Comparison of ENCODE assay signal across 22 cellular contexts in the genomic region with DNA sequence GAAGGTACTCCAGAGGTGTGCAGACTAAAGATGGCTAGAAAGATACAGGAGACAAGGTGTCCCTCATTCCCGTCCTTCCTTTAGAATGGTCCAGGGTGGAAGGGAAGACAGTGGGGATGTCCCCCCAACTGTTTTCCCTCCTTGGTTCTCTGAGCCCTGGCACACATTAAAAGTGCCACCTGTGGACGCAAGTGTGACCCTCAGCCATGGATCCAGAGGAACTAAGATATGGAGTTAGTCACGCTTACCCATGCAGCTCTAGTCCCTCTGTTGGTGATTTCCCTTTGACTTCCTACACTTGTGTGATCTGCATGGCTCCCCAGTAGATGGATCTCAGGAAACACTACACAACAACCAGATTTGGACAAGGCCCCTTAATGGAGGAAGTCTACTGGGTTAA.
A peak's percentile ranks its signal among the peaks of the same experiment; 100 is the strongest.
DNase-seq lines count a peak whose midpoint lies in the region; ATAC-seq, FAIRE-seq and TF ChIP-seq lines count a peak whose summit lies in the region.
"Had no signal": no experiment of that assay in that cellular context is flagged by ENCODE, and none has a peak within 500 bp of the region (broad histone marks: within the 10 kb centered on the region; RNA-seq: fewer than 3 reads in every experiment).

No MANE protein-coding gene starts in this region.

- no peak overlapping the region for H3K4ac ChIP-seq in H1 (replicated peaks; ENCODE audit: insufficient read length, low read depth, low read length)

- H4K8ac ChIP-seq in H1 (ENCODE audit: extremely low read depth, insufficient read depth, low read length): no peak overlapping the region

- no peak overlapping the region for H3K4me2 ChIP-seq in GM23338
- H3K4me2 ChIP-seq in OCI-LY7 (ENCODE audit: low read length): no peak overlapping the region
- no peak overlapping the region for H3K4me2 ChIP-seq in H1 (ENCODE audit: insufficient read depth in 1 of 2, low read depth in 2 of 2, low read length in 2 of 2)

- H4K5ac ChIP-seq in H1 (ENCODE audit: insufficient read length, low read depth, low read length): no peak overlapping the region

- no peak overlapping the region for H3K18ac ChIP-seq in H1 (ENCODE audit: extremely low read depth, low read length)

- H3K27ac ChIP-seq in GM23338 (ENCODE audit: low read depth) (no peak overlapping the region), OCI-LY7 (ENCODE audit: low read depth, low read length, poor library complexity, severe bottlenecking) (no peak overlapping the region), H1 (ENCODE audit: low read depth, low read length) (no peak overlapping the region)
- H3K27ac ChIP-seq: coronary artery, lower lobe of right lung, right atrium auricular region had no signal

- H3K4me3 ChIP-seq in GM23338 (no peak overlapping the region), OCI-LY7 (ENCODE audit: low read depth, low read length, poor library complexity, severe bottlenecking) (no peak overlapping the region), H1 (ENCODE audit: extremely low read depth in 1 of 4, insufficient read depth in 2 of 4, low read depth in 3 of 4, low read length in 4 of 4) (no peak overlapping the region)
- H3K4me3 ChIP-seq: coronary artery, lower lobe of right lung, right atrium auricular region had no signal

- no peak overlapping the region for H3K4me3 Mint-ChIP-seq in GM23338
- H3K4me3 Mint-ChIP-seq: activated CD8-positive, alpha-beta T cell treated with anti-CD3 and anti-CD28 coated beads for 36 hours; activated naive CD4-positive, alpha-beta T cell treated with anti-CD3 and anti-CD28 coated beads, Interleukin-2, amount 50 U/mL, for 24 hours; activated T-cell treated with anti-CD3 and anti-CD28 coated beads, Interleukin-2, amount 50 U/mL, for 24 hours; brain; T-helper 2 cell treated with Interferon-gamma antibody and Interleukin-4, amounts not matched to agents 5 μg/mL and 100 μg/mL, for 36 hours had no signal

- no peak for TF ChIP-seq POLR2A in H1 (IDR thresholded peaks at IDR 0.05; ENCODE audit: control extremely low read depth in 1 of 2, low read depth in 2 of 2, low read length in 2 of 2)

- WGBS in H1 (ENCODE audit: extremely low coverage in 1 of 2, insufficient coverage in 1 of 2, insufficient read length in 1 of 2, insufficient replicate concordance in 2 of 2, low coverage in 1 of 2, low lambda C conversion rate in 2 of 2, missing lambda C conversion rate in 1 of 2), 2 experiments: 73% methylated on average over 3 of the region's 3 CpGs; no CpG with 5 or more reads in 1 of the 2 experiments

- TF ChIP-seq EP300 in H1 (IDR thresholded peaks at IDR 0.05; ENCODE audit: borderline replicate concordance in 1 of 2, low read depth in 2 of 2, low read length in 2 of 2): no peak

- H3K9me2 ChIP-seq in GM23338 (ENCODE audit: insufficient read depth) (0 out of 2 replicates have a peak, but pooled peaks cover 5% of the 10 kb centered on the region), OCI-LY7 (ENCODE audit: insufficient read depth, low read length) (no peaks in the 10 kb centered on the region)

- no peak overlapping the region for H2BK120ac ChIP-seq in H1 (replicated peaks; ENCODE audit: low read depth, low read length)

- no TSS peak for BruUV-seq in OCI-LY7 (replicated peaks; lab: Mats Ljungman, UMichigan)

- no peak for TF ChIP-seq CTCF in GM23338 (conservative IDR thresholded peaks at IDR 0.05; ENCODE audit: low read depth in 2 of 2)
- no peak for TF ChIP-seq CTCF in OCI-LY7 (conservative IDR thresholded peaks at IDR 0.05; ENCODE audit: low read length)
- TF ChIP-seq CTCF in H1 (IDR thresholded peaks at IDR 0.05; ENCODE audit: control extremely low read depth in 1 of 3, insufficient read depth in 1 of 3, low read depth in 1 of 3, low read length in 3 of 3): no peak

- H3K36me3 ChIP-seq in GM23338 (ENCODE audit: insufficient read depth): peaks cover 9% of the 10 kb centered on the region; the same call in 1 of the 2 replicates
- H3K36me3 ChIP-seq in OCI-LY7 (ENCODE audit: insufficient read depth, low read length): no peaks in the 10 kb centered on the region
- peaks cover 0 to 4% (median 0%) of the 10 kb centered on the region in 4 experiments; a peak in 1 of 8 replicates for H3K36me3 ChIP-seq in H1 (ENCODE audit: control insufficient read depth in 2 of 4, insufficient read depth in 4 of 4, low read length in 3 of 4)
- H3K36me3 ChIP-seq: lower lobe of right lung, right atrium auricular region had no signal

- no peak overlapping the region for H2BK5ac ChIP-seq in H1 (ENCODE audit: low read depth, low read length)

- POLR2A ChIA-PET in OCI-LY7 (lab: Charles Lee): interaction anchor here (0.6 to 1.9 kb wide), 2 partner anchors 10 to 158 kb away, joined by 3 to 5 read pairs; no protein-coding TSS in a partner anchor
- POLR2A ChIA-PET in H1 (lab: Charles Lee; ENCODE audit: partially characterized antibody): no interaction called here

- H3K14ac ChIP-seq in H1 (ENCODE audit: insufficient read length): no peak overlapping the region

- no peak overlapping the region for H3K27ac Mint-ChIP-seq in GM23338
- H3K27ac Mint-ChIP-seq: activated CD8-positive, alpha-beta T cell treated with anti-CD3 and anti-CD28 coated beads for 36 hours; activated naive CD4-positive, alpha-beta T cell treated with anti-CD3 and anti-CD28 coated beads, Interleukin-2, amount 50 U/mL, for 24 hours; activated T-cell treated with anti-CD3 and anti-CD28 coated beads, Interleukin-2, amount 50 U/mL, for 24 hours; brain; CD4-positive, alpha-beta memory T cell; T-helper 2 cell treated with Interferon-gamma antibody and Interleukin-4, amounts not matched to agents 5 μg/mL and 100 μg/mL, for 36 hours had no signal

- H3K79me2 ChIP-seq in GM23338 (replicated peaks; ENCODE audit: insufficient read depth): no peaks in the 10 kb centered on the region
- no peaks in the 10 kb centered on the region for H3K79me2 ChIP-seq in OCI-LY7 (ENCODE audit: insufficient read depth, low read depth, low read length)
- no peaks in the 10 kb centered on the region for H3K79me2 ChIP-seq in H1 (ENCODE audit: control insufficient read depth in 1 of 2, insufficient read depth in 2 of 2, low read length in 2 of 2)

- no peaks in the 10 kb centered on the region for H3K27me3 ChIP-seq in GM23338 (ENCODE audit: insufficient read depth)
- H3K27me3 ChIP-seq in H1 (replicated peaks in 1 of 4; ENCODE audit: control insufficient read depth in 3 of 4, extremely low read depth in 1 of 4, insufficient read depth in 3 of 4, low read length in 3 of 4): no peaks in the 10 kb centered on the region
- H3K27me3 ChIP-seq: right atrium auricular region had no signal

- no peaks in the 10 kb centered on the region for H4K20me1 ChIP-seq in GM23338 (replicated peaks; ENCODE audit: insufficient read depth)
- no peaks in the 10 kb centered on the region for H4K20me1 ChIP-seq in OCI-LY7 (ENCODE audit: insufficient read depth, low read length)
- no peaks in the 10 kb centered on the region for H4K20me1 ChIP-seq in H1 (replicated peaks in 1 of 2; ENCODE audit: control insufficient read depth in 1 of 2, insufficient read depth in 2 of 2, low read length in 2 of 2)

- H3K27me3 Mint-ChIP-seq in GM23338 (ENCODE audit: insufficient read depth, low read depth, poor library complexity): peaks cover 7% of the 10 kb centered on the region
- H3K27me3 Mint-ChIP-seq: activated CD8-positive, alpha-beta T cell treated with anti-CD3 and anti-CD28 coated beads for 36 hours; activated T-cell treated with anti-CD3 and anti-CD28 coated beads, Interleukin-2, amount 50 U/mL, for 24 hours; brain had no signal

- H3K9me3 ChIP-seq in OCI-LY7 (ENCODE audit: low read length) (peaks cover 29% of the 10 kb centered on the region), H1 (ENCODE audit: insufficient read depth in 2 of 2, low read depth in 1 of 2, low read length in 1 of 2) (peaks cover 78 to 87% of the 10 kb centered on the region in 2 experiments)

- ATAC-seq in GM23338 (no peak), GM19397 (IDR thresholded peaks at IDR 0.05; ENCODE audit: unreplicated experiment) (no peak)
- ATAC-seq: activated CD8-positive, alpha-beta T cell treated with anti-CD3 and anti-CD28 coated beads for 36 hours; lower lobe of right lung had no signal

- no peaks in the 10 kb centered on the region for H3K4me1 ChIP-seq in GM23338 (ENCODE audit: insufficient read depth)
- H3K4me1 ChIP-seq in OCI-LY7 (ENCODE audit: insufficient read depth, low read length, poor library complexity, severe bottlenecking): no peaks in the 10 kb centered on the region
- no peaks in the 10 kb centered on the region for H3K4me1 ChIP-seq in H1 (replicated peaks in 1 of 4; ENCODE audit: control insufficient read depth in 3 of 4, insufficient read depth in 4 of 4, low read length in 3 of 4)
- H3K4me1 ChIP-seq: lower lobe of right lung, right atrium auricular region had no signal

- H2AFZ ChIP-seq in GM23338: no peak overlapping the region
- no peak overlapping the region for H2AFZ ChIP-seq in OCI-LY7 (ENCODE audit: low read length)
- H2AFZ ChIP-seq in H1 (ENCODE audit: low read length): no peak overlapping the region

- CTCF ChIA-PET in OCI-LY7 (lab: Charles Lee; ENCODE audit: unreplicated experiment): interaction anchor here (0.6 kb wide), 1 partner anchor 67 kb away, joined by 6 read pairs; no protein-coding TSS in a partner anchor
- CTCF ChIA-PET in H1 (lab: Charles Lee; ENCODE audit: partially characterized antibody): interaction anchor here (1.5 to 1.6 kb wide), 2 partner anchors 10 to 25 kb away, joined by 3 to 5 read pairs; no protein-coding TSS in a partner anchor

- no peak for TF ChIP-seq RAD21 in H1 (IDR thresholded peaks at IDR 0.05 in 1 of 2, conservative IDR thresholded peaks at IDR 0.05 in 1 of 2; ENCODE audit: low read depth in 2 of 2, low read length in 2 of 2)

- H2AK5ac ChIP-seq in H1 (ENCODE audit: low read depth, low read length): no peak overlapping the region

- H3K79me1 ChIP-seq in H1 (ENCODE audit: low read depth, low read length): no peaks in the 10 kb centered on the region

- peaks cover 90% of the 10 kb centered on the region for H3K9me3 Mint-ChIP-seq in GM23338

- no peak overlapping the region for H3K9ac ChIP-seq in H1 (replicated peaks in 1 of 4; ENCODE audit: extremely low read depth in 1 of 4, low read depth in 3 of 4, low read length in 3 of 4)

- no peak overlapping the region for H2BK20ac ChIP-seq in H1 (ENCODE audit: low read length)

- no peaks in the 10 kb centered on the region for H3K23me2 ChIP-seq in H1 (ENCODE audit: low read depth, low read length)

- intact Hi-C loops in OCI-LY7 (cut with micrococcal nuclease; ENCODE audit: unreplicated experiment): no loop called here

- H3K36me3 Mint-ChIP-seq in GM23338 (ENCODE audit: low read depth): peaks cover 51% of the 10 kb centered on the region

- no peak for FAIRE-seq in H1 (lab: Jason Lieb, UNC)
- FAIRE-seq: endothelial cell of umbilical vein had no signal

- no peaks in the 10 kb centered on the region for H3F3A ChIP-seq in GM23338 (replicated peaks; ENCODE audit: low read depth)

- H2BK12ac ChIP-seq in H1 (ENCODE audit: low read depth, low read length): no peak overlapping the region

- no peak overlapping the region for H3K56ac ChIP-seq in H1 (replicated peaks; ENCODE audit: insufficient read length, low read depth, low read length)

- peak; percentile 46 for DNase-seq in GM23338 (ENCODE audit: low spot score)
- peak; percentile 42 for DNase-seq in OCI-LY7 (ENCODE audit: low spot score)
- no peak for DNase-seq in H1 (ENCODE audit: low read depth in 1 of 2, low spot score in 2 of 2)
- peak; percentile 3 for DNase-seq in left kidney (ENCODE audit: low read depth, low spot score)
- no peak for DNase-seq in NCI-H345 (lab: John Stamatoyannopoulos, UW)
- DNase-seq in SIG-M5 (lab: John Stamatoyannopoulos, UW): no peak
- DNase-seq in stimulated activated CD4-positive, alpha-beta T cell treated with anti-CD3 and anti-CD28 coated beads, Interleukin-4, amount 100 ng/mL, for 1 hour: no peak
- DNase-seq: activated CD4-positive, CD25-positive, alpha-beta regulatory T cell; activated CD8-positive, alpha-beta T cell treated with anti-CD3 and anti-CD28 coated beads for 36 hours; activated T-cell treated with anti-CD3 and anti-CD28 coated beads, Interleukin-2, amount 50 U/mL, for 24 hours; CD4-positive, alpha-beta memory T cell; lower lobe of right lung; NCI-H1436 treated with DMSO at 0.1 percent for 48 hours; occipital lobe; stimulated activated naive CD4-positive, alpha-beta T cell had no signal

- H3K4me1 Mint-ChIP-seq in GM23338: no peaks in the 10 kb centered on the region
- H3K4me1 Mint-ChIP-seq: activated naive CD4-positive, alpha-beta T cell treated with anti-CD3 and anti-CD28 coated beads, Interleukin-2, amount 50 U/mL, for 24 hours; brain; CD4-positive, alpha-beta memory T cell had no signal

- no peak overlapping the region for H2BK15ac ChIP-seq in H1 (ENCODE audit: low read length)

- H4K91ac ChIP-seq in H1 (replicated peaks; ENCODE audit: insufficient read length, low read length): no peak overlapping the region

- no peak overlapping the region for H3K23ac ChIP-seq in H1 (ENCODE audit: insufficient read length)

Comparison
In these comparisons a context has a peak if more than half of its experiments do, and no peak if none do; other contexts are left out.
1. DNase-seq: peak in GM23338 (single experiment), OCI-LY7 (single experiment) and left kidney (single experiment); none in H1 (0 of 2), NCI-H345 (single experiment), SIG-M5 (single experiment) and stimulated activated CD4-positive, alpha-beta T cell treated with anti-CD3 and anti-CD28 coated beads, Interleukin-4, amount 100 ng/mL, for 1 hour (single experiment).